Comparison of ENCODE assay signal across 19 cellular contexts in the genomic region with DNA sequence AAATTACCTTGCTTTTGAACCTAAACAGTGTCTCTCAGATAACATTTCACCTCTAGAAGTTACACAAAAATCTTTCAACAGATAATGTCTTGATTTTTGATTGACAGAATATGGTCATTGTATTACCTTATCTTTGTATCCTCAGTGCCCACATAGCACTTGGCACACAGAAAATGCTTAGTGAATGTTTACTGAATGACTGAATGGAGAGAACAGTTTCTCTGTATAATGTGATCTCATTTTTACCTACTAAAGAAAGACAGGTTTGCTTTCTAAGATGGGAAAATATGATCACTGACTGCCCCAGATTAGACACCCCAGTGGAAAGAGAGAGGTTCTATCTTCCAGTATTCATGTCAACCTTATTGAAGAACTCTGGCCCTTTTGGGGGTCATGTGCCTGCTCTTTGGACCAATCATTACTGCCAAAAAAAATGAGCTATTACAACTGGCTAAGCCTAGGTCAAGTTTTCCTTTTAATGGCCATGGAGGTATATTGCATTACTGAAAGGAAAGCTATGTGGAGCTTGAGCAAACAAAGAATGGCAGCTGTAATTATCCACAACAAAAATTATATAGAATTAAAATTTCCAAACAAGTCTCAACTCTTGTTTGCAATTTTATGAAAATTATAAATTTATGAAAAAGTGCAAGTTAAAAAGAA.
DNase-seq lines count a peak whose midpoint lies in the region; ATAC-seq and TF ChIP-seq lines count a peak whose summit lies in the region.
"Had no signal": no experiment of that assay in that cellular context is flagged by ENCODE, and none has a peak within 500 bp of the region (broad histone marks: within the 10 kb centered on the region; RNA-seq: fewer than 3 reads in every experiment).

No MANE protein-coding gene starts in this region.

- no peak for TF ChIP-seq CTCF in right lobe of liver (IDR thresholded peaks at IDR 0.05)
- TF ChIP-seq CTCF in progenitor cell of endocrine pancreas (IDR thresholded peaks at IDR 0.05; ENCODE audit: unreplicated experiment) = no peak
- TF ChIP-seq CTCF in gastroesophageal sphincter (IDR thresholded peaks at IDR 0.05) = no peak

- H3K4me1 ChIP-seq in right lobe of liver (peaks cover 0 to 17% (median 2%) of the 10 kb centered on the region in 4 donors), gastroesophageal sphincter (no peaks in the 10 kb centered on the region)
- H3K4me1 ChIP-seq: Caco-2 had no signal

- H3K9me3 Mint-ChIP-seq in progenitor cell of endocrine pancreas (ENCODE audit: low read depth) = peaks cover 13% of the 10 kb centered on the region

- no peak for TF ChIP-seq POLR2A in right lobe of liver (IDR thresholded peaks at IDR 0.05)
- TF ChIP-seq POLR2A in gastroesophageal sphincter (IDR thresholded peaks at IDR 0.05) = no peak

- H3K27ac Mint-ChIP-seq in progenitor cell of endocrine pancreas = peak overlapping the region; percentile 69
- H3K27ac Mint-ChIP-seq: CD4-positive, CD25-positive, alpha-beta regulatory T cell; CD8-positive, alpha-beta T cell; H9 had no signal

- peaks cover 30% of the 10 kb centered on the region for H3K4me1 Mint-ChIP-seq in progenitor cell of endocrine pancreas (ENCODE audit: low read depth)
- H3K4me1 Mint-ChIP-seq: CD4-positive, CD25-positive, alpha-beta regulatory T cell had no signal

- peak; percentile 1 for DNase-seq in NCI-H69 (lab: John Stamatoyannopoulos, UW)
- no peak for DNase-seq in left colon
- no peak for DNase-seq in right lobe of liver
- no peak for DNase-seq in progenitor cell of endocrine pancreas (ENCODE audit: low spot score, unreplicated experiment)
- no peak for DNase-seq in putamen (ENCODE audit: low spot score)
- DNase-seq in NCI-H748 (lab: John Stamatoyannopoulos, UW; ENCODE audit: unreplicated experiment) = no peak
- no peak for DNase-seq in superior temporal gyrus (ENCODE audit: extremely low spot score)
- DNase-seq: C1 segment of cervical spinal cord; CD4-positive, CD25-positive, alpha-beta regulatory T cell; CD8-positive, alpha-beta T cell; DMS153; EL; GDM1; GM23248; H9 had no signal

- H3K9me3 ChIP-seq in right lobe of liver (peaks cover 0 to 5% (median 0%) of the 10 kb centered on the region in 4 donors), gastroesophageal sphincter (peaks cover 0 to 15% (median 0%) of the 10 kb centered on the region in 3 donors)

- intact Hi-C loops in left colon (cut with DNase I, micrococcal nuclease) (no loop called here), right lobe of liver (cut with DNase I) (no loop called here)

- H3K4me3 ChIP-seq in right lobe of liver (no peak overlapping the region), gastroesophageal sphincter (no peak overlapping the region)
- H3K4me3 ChIP-seq: GM12878, GM23248 had no signal

- H3K4me3 Mint-ChIP-seq in progenitor cell of endocrine pancreas (ENCODE audit: low read depth) = no peak overlapping the region
- H3K4me3 Mint-ChIP-seq: CD4-positive, CD25-positive, alpha-beta regulatory T cell; CD8-positive, alpha-beta T cell; H9 had no signal

- ATAC-seq in left colon (peak; percentile 56), right lobe of liver (peak; percentile 25 to 68 (median 62)), gastroesophageal sphincter (no peak)
- ATAC-seq: CD8-positive, alpha-beta T cell; GM12878; HCT116 had no signal

- no peak for TF ChIP-seq EP300 in gastroesophageal sphincter (IDR thresholded peaks at IDR 0.05)

- H3K36me3 ChIP-seq in right lobe of liver (no peaks in the 10 kb centered on the region), gastroesophageal sphincter (no peaks in the 10 kb centered on the region)

- H3K27me3 ChIP-seq in right lobe of liver = no peaks in the 10 kb centered on the region
- no peaks in the 10 kb centered on the region for H3K27me3 ChIP-seq in gastroesophageal sphincter

- H3K27ac ChIP-seq in right lobe of liver = peak overlapping the region in 2 of 3 donors; percentile 58 to 65
- no peak overlapping the region for H3K27ac ChIP-seq in gastroesophageal sphincter
- H3K27ac ChIP-seq: GM23248 had no signal

- H3K27me3 Mint-ChIP-seq in progenitor cell of endocrine pancreas = no peaks in the 10 kb centered on the region

- H3K36me3 Mint-ChIP-seq in progenitor cell of endocrine pancreas (ENCODE audit: insufficient read depth) = peaks cover 11% of the 10 kb centered on the region
- H3K36me3 Mint-ChIP-seq: CD4-positive, CD25-positive, alpha-beta regulatory T cell; CD8-positive, alpha-beta T cell had no signal

Comparison
In these comparisons a context has a peak if more than half of its experiments do, and no peak if none do; other contexts are left out.
1. H3K27ac ChIP-seq: peak in right lobe of liver (2 of 3); none in gastroesophageal sphincter (0 of 4).